In genomic region chr7:133290041-133290440, GRCh38 we compare ENCODE assay signal across 1 cellular context.
TF ChIP-seq lines count a peak whose summit lies in the region.

No MANE protein-coding gene starts in this region.

TF ChIP-seq in HCT116, 20 proteins besides CTCF, POLR2A, EP300 and RAD21 (continued from another document):
- TF ChIP-seq, protein P1, sequence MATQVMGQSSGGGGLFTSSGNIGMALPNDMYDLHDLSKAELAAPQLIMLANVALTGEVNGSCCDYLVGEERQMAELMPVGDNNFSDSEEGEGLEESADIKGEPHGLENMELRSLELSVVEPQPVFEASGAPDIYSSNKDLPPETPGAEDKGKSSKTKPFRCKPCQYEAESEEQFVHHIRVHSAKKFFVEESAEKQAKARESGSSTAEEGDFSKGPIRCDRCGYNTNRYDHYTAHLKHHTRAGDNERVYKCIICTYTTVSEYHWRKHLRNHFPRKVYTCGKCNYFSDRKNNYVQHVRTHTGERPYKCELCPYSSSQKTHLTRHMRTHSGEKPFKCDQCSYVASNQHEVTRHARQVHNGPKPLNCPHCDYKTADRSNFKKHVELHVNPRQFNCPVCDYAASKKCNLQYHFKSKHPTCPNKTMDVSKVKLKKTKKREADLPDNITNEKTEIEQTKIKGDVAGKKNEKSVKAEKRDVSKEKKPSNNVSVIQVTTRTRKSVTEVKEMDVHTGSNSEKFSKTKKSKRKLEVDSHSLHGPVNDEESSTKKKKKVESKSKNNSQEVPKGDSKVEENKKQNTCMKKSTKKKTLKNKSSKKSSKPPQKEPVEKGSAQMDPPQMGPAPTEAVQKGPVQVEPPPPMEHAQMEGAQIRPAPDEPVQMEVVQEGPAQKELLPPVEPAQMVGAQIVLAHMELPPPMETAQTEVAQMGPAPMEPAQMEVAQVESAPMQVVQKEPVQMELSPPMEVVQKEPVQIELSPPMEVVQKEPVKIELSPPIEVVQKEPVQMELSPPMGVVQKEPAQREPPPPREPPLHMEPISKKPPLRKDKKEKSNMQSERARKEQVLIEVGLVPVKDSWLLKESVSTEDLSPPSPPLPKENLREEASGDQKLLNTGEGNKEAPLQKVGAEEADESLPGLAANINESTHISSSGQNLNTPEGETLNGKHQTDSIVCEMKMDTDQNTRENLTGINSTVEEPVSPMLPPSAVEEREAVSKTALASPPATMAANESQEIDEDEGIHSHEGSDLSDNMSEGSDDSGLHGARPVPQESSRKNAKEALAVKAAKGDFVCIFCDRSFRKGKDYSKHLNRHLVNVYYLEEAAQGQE (IDR thresholded peaks at IDR 0.05; ENCODE audit: low read depth) = no peak
- no peak for TF ChIP-seq YY1 (IDR thresholded peaks at IDR 0.05; ENCODE audit: extremely low read depth, insufficient replicate concordance, low read depth, low read length)
- no peak for TF ChIP-seq TCF7L2 (IDR thresholded peaks at IDR 0.05; ENCODE audit: borderline replicate concordance, extremely low read depth, insufficient read depth, insufficient read length)
- TF ChIP-seq CBX3 (IDR thresholded peaks at IDR 0.05; ENCODE audit: low read depth) = no peak
- TF ChIP-seq ATF3 (IDR thresholded peaks at IDR 0.05) = no peak
- no peak for TF ChIP-seq SIN3A (IDR thresholded peaks at IDR 0.05; ENCODE audit: low read depth)
- no peak for TF ChIP-seq CEBPB (IDR thresholded peaks at IDR 0.05; ENCODE audit: low read depth)
- TF ChIP-seq EZH2 (IDR thresholded peaks at IDR 0.05) = no peak
- no peak for TF ChIP-seq MAX (IDR thresholded peaks at IDR 0.05)
- no peak for TF ChIP-seq JUND (IDR thresholded peaks at IDR 0.05)
